12 cellular contexts compared by ENCODE assay signal in genomic region chr5:5752844-5753243, GRCh38.
A peak's percentile ranks its signal among the peaks of the same experiment; 100 is the strongest.
DNase-seq lines count a peak whose midpoint lies in the region; ATAC-seq, FAIRE-seq and TF ChIP-seq lines count a peak whose summit lies in the region.
"Had no signal": no experiment of that assay in that cellular context is flagged by ENCODE, and none has a peak within 500 bp of the region (broad histone marks: within the 10 kb centered on the region; RNA-seq: fewer than 3 reads in every experiment).

No MANE protein-coding gene starts in this region.

- peak overlapping the region; percentile 31; the same call in 1 of the 2 replicates for H3K4me3 ChIP-seq in GM12864 (ENCODE audit: low read depth, low read length)
- H3K4me3 ChIP-seq: coronary artery, upper lobe of right lung had no signal

- peak; percentile 74 for DNase-seq in GM12864 (ENCODE audit: low read depth)
- no peak for DNase-seq in NCI-H2196 (lab: John Stamatoyannopoulos, UW; ENCODE audit: unreplicated experiment)
- no peak for DNase-seq in D341Med (ENCODE audit: low spot score)
- no peak for DNase-seq in NCI-H524 treated with DMSO at 0.1 percent for 48 hours (lab: John Stamatoyannopoulos, UW)
- DNase-seq in H54 (ENCODE audit: insufficient read length, low spot score): no peak
- DNase-seq: NCI-H1694 treated with DMSO at 0.1 percent for 48 hours, retina, upper lobe of right lung had no signal

- FAIRE-seq in H54 (lab: Jason Lieb, UNC): no peak

- TF ChIP-seq POLR2A in H54 (IDR thresholded peaks at IDR 0.05; ENCODE audit: low read depth, low read length): no peak

- ATAC-seq in GM19395 (IDR thresholded peaks at IDR 0.05; ENCODE audit: unreplicated experiment) (peak; percentile 73), HG02798 (IDR thresholded peaks at IDR 0.05; ENCODE audit: poor library complexity, unreplicated experiment) (peak; percentile 77), HG03469 (IDR thresholded peaks at IDR 0.05; ENCODE audit: unreplicated experiment) (peak; percentile 68)
- ATAC-seq: upper lobe of right lung had no signal

- no peak for TF ChIP-seq CTCF in GM12864 (IDR thresholded peaks at IDR 0.05; ENCODE audit: low read depth, low read length, missing control alignments)
